In the genomic region with DNA sequence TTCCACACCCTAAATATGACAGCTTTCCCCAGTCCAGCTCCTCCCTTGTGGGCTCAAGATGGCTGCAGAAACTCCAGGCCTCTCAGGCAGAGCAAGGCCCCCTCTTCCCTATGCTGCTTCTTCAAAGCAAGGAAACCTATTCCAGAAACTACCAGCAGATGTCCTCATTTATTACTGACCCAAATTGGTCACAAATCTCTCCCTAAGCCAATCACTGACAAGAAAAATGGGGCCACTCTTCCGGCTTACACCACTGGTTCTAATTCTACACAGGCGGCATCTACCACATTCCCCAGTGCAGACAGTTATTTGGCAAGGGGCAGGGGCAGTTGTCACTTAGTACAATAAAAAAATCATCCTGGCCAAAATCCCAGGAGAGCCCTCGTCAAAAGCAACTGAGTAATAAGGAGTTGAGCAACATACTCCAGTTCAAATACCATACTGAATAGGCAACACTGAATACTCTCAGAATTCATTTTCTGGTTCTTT, we compare ENCODE assay signal across 8 cellular contexts.
DNase-seq lines count a peak whose midpoint lies in the region; ATAC-seq and TF ChIP-seq lines count a peak whose summit lies in the region.

No MANE protein-coding gene starts in this region.

- H3K27ac ChIP-seq in cingulate gyrus (ENCODE audit: low read depth, low read length) (peak overlapping the region; percentile 47), right lobe of liver (no peak overlapping the region), tibial nerve (peak overlapping the region in 2 of 4 donors; percentile 9 to 45)

- 16% methylated on average over 3 of the region's 3 CpGs for WGBS in right lobe of liver (ENCODE audit: insufficient coverage, low coverage, low lambda C conversion rate, missing lambda C conversion rate)
- WGBS in tibial nerve, 2 donors, result 14 to 20% methylated on average over 3 of the region's 3 CpGs

- in situ Hi-C loops in GM13977 (cut with MboI; ENCODE audit: low pct_unique_long_range_greater_than_20kb, low sequenced_read_pairs, unreplicated experiment), result no loop called here

- H3K36me3 ChIP-seq in right lobe of liver (no peaks in the 10 kb centered on the region), tibial nerve (no peaks in the 10 kb centered on the region)

- H3K9me3 ChIP-seq in right lobe of liver (no peaks in the 10 kb centered on the region), tibial nerve (no peaks in the 10 kb centered on the region)

- intact Hi-C loops in right lobe of liver (cut with DNase I), result no loop called here

- ATAC-seq in HG03060 (IDR thresholded peaks at IDR 0.05; ENCODE audit: low read depth, unreplicated experiment) (peak; percentile 50), right lobe of liver (peak; percentile 80 to 89 (median 85))

- peak in 1 of 2 donors; percentile 64 for TF ChIP-seq EP300 in tibial nerve (IDR thresholded peaks at IDR 0.05)

- no peak overlapping the region for H3K4me3 ChIP-seq in right lobe of liver
- H3K4me3 ChIP-seq in tibial nerve, result no peak overlapping the region

- no peak for TF ChIP-seq POLR2A in right lobe of liver (IDR thresholded peaks at IDR 0.05)
- TF ChIP-seq POLR2A in tibial nerve (IDR thresholded peaks at IDR 0.05), result no peak

- TF ChIP-seq CTCF in GM13977 (IDR thresholded peaks at IDR 0.05; ENCODE audit: extremely low read depth, insufficient read depth, missing control alignments) (peak; percentile 56), right lobe of liver (IDR thresholded peaks at IDR 0.05) (peak; percentile 50 to 64 (median 54)), tibial nerve (IDR thresholded peaks at IDR 0.05) (peak; percentile 60 to 71 (median 66))

- H3K4me1 ChIP-seq in right lobe of liver (no peaks in the 10 kb centered on the region), tibial nerve (peaks cover 0 to 15% (median 4%) of the 10 kb centered on the region in 4 donors)

- DNase-seq in AML-193 (lab: John Stamatoyannopoulos, UW) (peak; percentile 54 to 65), GM13977 (ENCODE audit: low spot score) (peak; percentile 64), OCI-M1 (lab: John Stamatoyannopoulos, UW) (peak; percentile 76), right lobe of liver (no peak), tibial nerve (ENCODE audit: low spot score in 2 of 2) (peak in 1 of 2 donors; percentile 52)
- DNase-seq in effector CD8-positive, alpha-beta T cell (lab: John Stamatoyannopoulos, UW), result no peak

- H3K27me3 ChIP-seq in right lobe of liver (no peaks in the 10 kb centered on the region), tibial nerve (no peaks in the 10 kb centered on the region)

Comparison
In these comparisons a context has a peak if more than half of its experiments do, and no peak if none do; other contexts are left out.
1. DNase-seq: peak in AML-193 (2 of 2), GM13977 (single experiment) and OCI-M1 (single experiment); none in right lobe of liver (0 of 3) and effector CD8-positive, alpha-beta T cell (single experiment).
2. Peak in every context shown above with its lines, with median percentiles within 50 percentile points of each other: CTCF ChIP-seq.